In genomic region chr10:63465293-63466167, GRCh38 we compare ENCODE assay signal across 1 cellular context.
TF ChIP-seq lines count a peak whose summit lies in the region.

A gene with protein sequence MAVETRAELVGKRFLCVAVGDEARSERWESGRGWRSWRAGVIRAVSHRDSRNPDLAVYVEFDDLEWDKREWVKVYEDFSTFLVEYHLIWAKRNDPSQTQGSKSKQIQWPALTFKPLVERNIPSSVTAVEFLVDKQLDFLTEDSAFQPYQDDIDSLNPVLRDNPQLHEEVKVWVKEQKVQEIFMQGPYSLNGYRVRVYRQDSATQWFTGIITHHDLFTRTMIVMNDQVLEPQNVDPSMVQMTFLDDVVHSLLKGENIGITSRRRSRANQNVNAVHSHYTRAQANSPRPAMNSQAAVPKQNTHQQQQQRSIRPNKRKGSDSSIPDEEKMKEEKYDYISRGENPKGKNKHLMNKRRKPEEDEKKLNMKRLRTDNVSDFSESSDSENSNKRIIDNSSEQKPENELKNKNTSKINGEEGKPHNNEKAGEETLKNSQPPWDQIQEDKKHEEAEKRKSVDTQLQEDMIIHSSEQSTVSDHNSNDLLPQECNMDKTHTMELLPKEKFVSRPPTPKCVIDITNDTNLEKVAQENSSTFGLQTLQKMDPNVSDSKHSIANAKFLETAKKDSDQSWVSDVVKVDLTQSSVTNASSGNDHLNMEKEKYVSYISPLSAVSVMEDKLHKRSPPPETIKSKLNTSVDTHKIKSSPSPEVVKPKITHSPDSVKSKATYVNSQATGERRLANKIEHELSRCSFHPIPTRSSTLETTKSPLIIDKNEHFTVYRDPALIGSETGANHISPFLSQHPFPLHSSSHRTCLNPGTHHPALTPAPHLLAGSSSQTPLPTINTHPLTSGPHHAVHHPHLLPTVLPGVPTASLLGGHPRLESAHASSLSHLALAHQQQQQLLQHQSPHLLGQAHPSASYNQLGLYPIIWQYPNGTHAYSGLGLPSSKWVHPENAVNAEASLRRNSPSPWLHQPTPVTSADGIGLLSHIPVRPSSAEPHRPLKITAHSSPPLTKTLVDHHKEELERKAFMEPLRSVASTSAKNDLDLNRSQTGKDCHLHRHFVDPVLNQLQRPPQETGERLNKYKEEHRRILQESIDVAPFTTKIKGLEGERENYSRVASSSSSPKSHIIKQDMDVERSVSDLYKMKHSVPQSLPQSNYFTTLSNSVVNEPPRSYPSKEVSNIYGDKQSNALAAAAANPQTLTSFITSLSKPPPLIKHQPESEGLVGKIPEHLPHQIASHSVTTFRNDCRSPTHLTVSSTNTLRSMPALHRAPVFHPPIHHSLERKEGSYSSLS (N-terminal part only) (minus strand): TSS chr10:63465977. CDS start chr10:63465662, 315 bp downstream.

TF ChIP-seq in HepG2, 621 proteins besides CTCF, POLR2A, EP300 and RAD21 (continued from another document and continues in another):
- TF ChIP-seq FUBP1 (CRISPR knock-in tag; IDR thresholded peaks at IDR 0.05; ENCODE audit: borderline replicate concordance) (no peak), GFI1 (CRISPR knock-in tag; IDR thresholded peaks at IDR 0.05; ENCODE audit: borderline replicate concordance) (peak; percentile 65; the same call in 1 of the 2 replicates), MIER2 (CRISPR knock-in tag; IDR thresholded peaks at IDR 0.05) (no peak), ZNF207 (IDR thresholded peaks at IDR 0.05; ENCODE audit: borderline replicate concordance) (no peak), ZNF543 (CRISPR knock-in tag; IDR thresholded peaks at IDR 0.05) (peak; percentile 88), BATF2 (CRISPR knock-in tag; IDR thresholded peaks at IDR 0.05) (no peak; the same call in 1 of the 2 replicates), NCOA5 (CRISPR knock-in tag; IDR thresholded peaks at IDR 0.05) (no peak), SNAPC4 (CRISPR knock-in tag; IDR thresholded peaks at IDR 0.05) (peak; percentile 84; the same call in 1 of the 2 replicates), ASH2L (IDR thresholded peaks at IDR 0.05; ENCODE audit: insufficient read length, low read depth, low read length) (peak; percentile 99), ZBTB7B (CRISPR knock-in tag; IDR thresholded peaks at IDR 0.05) (peak; percentile 77; the same call in 1 of the 2 replicates), TP53 (CRISPR knock-in tag; conservative IDR thresholded peaks at IDR 0.05) (no peak), NKX3-1 (CRISPR knock-in tag; IDR thresholded peaks at IDR 0.05) (no peak; the same call in 1 of the 2 replicates), HNRNPK (IDR thresholded peaks at IDR 0.05; ENCODE audit: low read depth, low read length, poor library complexity, severe bottlenecking) (no peak), ZNF713 (CRISPR knock-in tag; IDR thresholded peaks at IDR 0.05) (0 out of 2 replicates have a peak, but pooled peaks have one; percentile 29), ZNF761 (CRISPR knock-in tag; conservative IDR thresholded peaks at IDR 0.05) (peak; percentile 72; the same call in 1 of the 2 replicates), ZNF326 (CRISPR knock-in tag; IDR thresholded peaks at IDR 0.05; ENCODE audit: borderline replicate concordance) (no peak), NR2F1 (CRISPR knock-in tag; IDR thresholded peaks at IDR 0.05) (0 out of 4 replicates have a peak, but pooled peaks of 1 of the 2 experiments have one; percentile 18), MEIS2 (CRISPR knock-in tag; IDR thresholded peaks at IDR 0.05) (peak; percentile 49; the same call in 1 of the 2 replicates), ZNF329 (CRISPR knock-in tag; IDR thresholded peaks at IDR 0.05; ENCODE audit: low read depth) (no peak), KDM5A (IDR thresholded peaks at IDR 0.05; ENCODE audit: borderline replicate concordance, low read length) (peak; percentile 32; the same call in 1 of the 2 replicates), KDM1A (CRISPR knock-in tag; IDR thresholded peaks at IDR 0.05) (no peak), ZFP90 (CRISPR knock-in tag; IDR thresholded peaks at IDR 0.05; ENCODE audit: borderline replicate concordance) (peak; percentile 84), PRDM10 (CRISPR knock-in tag; IDR thresholded peaks at IDR 0.05; ENCODE audit: low read depth) (0 out of 2 replicates have a peak, but pooled peaks have one; percentile 11), TCF7L2 (IDR thresholded peaks at IDR 0.05; ENCODE audit: low read depth, low read length) (no peak), ERF (CRISPR knock-in tag; IDR thresholded peaks at IDR 0.05) (peak; percentile 7; the same call in 1 of the 2 replicates), SUZ12 (IDR thresholded peaks at IDR 0.05; ENCODE audit: low read depth, low read length) (no peak), MIER3 (CRISPR knock-in tag; IDR thresholded peaks at IDR 0.05; ENCODE audit: borderline replicate concordance) (no peak), ZNF577 (CRISPR knock-in tag; IDR thresholded peaks at IDR 0.05; ENCODE audit: borderline replicate concordance, low read depth) (no peak), CBX2 (IDR thresholded peaks at IDR 0.05; ENCODE audit: low read depth, low read length) (no peak), CBX2 (CRISPR knock-in tag; IDR thresholded peaks at IDR 0.05; ENCODE audit: low read depth) (no peak), BRCA1 (CRISPR knock-in tag; IDR thresholded peaks at IDR 0.05) (no peak), HDAC2 (CRISPR knock-in tag; IDR thresholded peaks at IDR 0.05) (no peak), ZNF841 (CRISPR knock-in tag; IDR thresholded peaks at IDR 0.05; ENCODE audit: borderline replicate concordance) (0 out of 2 replicates have a peak, but pooled peaks have one; percentile 46), ZNF124 (CRISPR knock-in tag; IDR thresholded peaks at IDR 0.05) (no peak), ZNF446 (CRISPR knock-in tag; IDR thresholded peaks at IDR 0.05) (peak; percentile 27), SRF (IDR thresholded peaks at IDR 0.05; ENCODE audit: low read depth, low read length) (no peak), FOXA1 (IDR thresholded peaks at IDR 0.05) (no peak), FOXA1 (CRISPR knock-in tag; IDR thresholded peaks at IDR 0.05) (0 out of 2 replicates have a peak, but pooled peaks have one; percentile 28), RAD51 (IDR thresholded peaks at IDR 0.05; ENCODE audit: borderline replicate concordance) (no peak), ATF3 (CRISPR knock-in tag; IDR thresholded peaks at IDR 0.05) (0 out of 2 replicates have a peak, but pooled peaks have one; percentile 20), GATA4 (IDR thresholded peaks at IDR 0.05; ENCODE audit: borderline replicate concordance, low read depth) (0 out of 2 replicates have a peak, but pooled peaks have one; percentile 51), ZNF552 (CRISPR knock-in tag; IDR thresholded peaks at IDR 0.05; ENCODE audit: borderline replicate concordance) (peak; percentile 73; the same call in 1 of the 2 replicates)
- TF ChIP-seq, protein P1, sequence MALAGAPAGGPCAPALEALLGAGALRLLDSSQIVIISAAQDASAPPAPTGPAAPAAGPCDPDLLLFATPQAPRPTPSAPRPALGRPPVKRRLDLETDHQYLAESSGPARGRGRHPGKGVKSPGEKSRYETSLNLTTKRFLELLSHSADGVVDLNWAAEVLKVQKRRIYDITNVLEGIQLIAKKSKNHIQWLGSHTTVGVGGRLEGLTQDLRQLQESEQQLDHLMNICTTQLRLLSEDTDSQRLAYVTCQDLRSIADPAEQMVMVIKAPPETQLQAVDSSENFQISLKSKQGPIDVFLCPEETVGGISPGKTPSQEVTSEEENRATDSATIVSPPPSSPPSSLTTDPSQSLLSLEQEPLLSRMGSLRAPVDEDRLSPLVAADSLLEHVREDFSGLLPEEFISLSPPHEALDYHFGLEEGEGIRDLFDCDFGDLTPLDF (CRISPR knock-in tag; IDR thresholded peaks at IDR 0.05): peak; percentile 67
- TF ChIP-seq, protein P2, sequence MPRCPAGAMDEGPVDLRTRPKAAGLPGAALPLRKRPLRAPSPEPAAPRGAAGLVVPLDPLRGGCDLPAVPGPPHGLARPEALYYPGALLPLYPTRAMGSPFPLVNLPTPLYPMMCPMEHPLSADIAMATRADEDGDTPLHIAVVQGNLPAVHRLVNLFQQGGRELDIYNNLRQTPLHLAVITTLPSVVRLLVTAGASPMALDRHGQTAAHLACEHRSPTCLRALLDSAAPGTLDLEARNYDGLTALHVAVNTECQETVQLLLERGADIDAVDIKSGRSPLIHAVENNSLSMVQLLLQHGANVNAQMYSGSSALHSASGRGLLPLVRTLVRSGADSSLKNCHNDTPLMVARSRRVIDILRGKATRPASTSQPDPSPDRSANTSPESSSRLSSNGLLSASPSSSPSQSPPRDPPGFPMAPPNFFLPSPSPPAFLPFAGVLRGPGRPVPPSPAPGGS (CRISPR knock-in tag; IDR thresholded peaks at IDR 0.05): peak; percentile 84; the same call in 1 of the 2 replicates
